In genomic region chr11:65454696-65455456, GRCh38 we compare ENCODE assay signal across 8 cellular contexts. TPM values are rescaled to one million over a fixed set of nuclear protein-coding genes. Genes with fewer than 3 reads are reported as not detected.
A peak's percentile ranks its signal among the peaks of the same experiment; 100 is the strongest.
DNase-seq lines count a peak whose midpoint lies in the region; ATAC-seq, FAIRE-seq and TF ChIP-seq lines count a peak whose summit lies in the region.

No MANE protein-coding gene starts in this region.

- H4K20me1 ChIP-seq in DND-41 (ENCODE audit: insufficient read depth, low read length) (no peaks in the 10 kb centered on the region), SU-DHL-6 (ENCODE audit: low read depth, low read length) (no peaks in the 10 kb centered on the region)

- H3K9me3 ChIP-seq in DND-41 (ENCODE audit: insufficient read depth, low read length, severe bottlenecking) (no peaks in the 10 kb centered on the region), KOPT-K1 (ENCODE audit: insufficient read depth, low read length, poor library complexity, severe bottlenecking) (no peaks in the 10 kb centered on the region), SU-DHL-6 (ENCODE audit: insufficient read depth, low read length) (no peaks in the 10 kb centered on the region), adipocyte (ENCODE audit: control insufficient read depth, low read length) (no peaks in the 10 kb centered on the region)

- H3K4me2 ChIP-seq in DND-41 (ENCODE audit: insufficient read depth, low read length) (peak overlapping the region; percentile 84), SU-DHL-6 (ENCODE audit: low read depth, low read length, poor library complexity, severe bottlenecking) (peak overlapping the region; percentile 92)

- DNase-seq in DND-41, result peak; percentile 80
- DNase-seq in adipocyte (ENCODE audit: low read depth), result peak; percentile 81
- peak; percentile 90 for DNase-seq in left cardiac atrium
- DNase-seq in putamen (ENCODE audit: low spot score), result peak; percentile 88
- DNase-seq in urothelium cell line (ENCODE audit: low spot score), result peak; percentile 94

- FAIRE-seq in urothelium cell line (lab: Jason Lieb, UNC), result no peak

- H2AFZ ChIP-seq in DND-41 (ENCODE audit: low read depth, low read length) (peak overlapping the region; percentile 95), SU-DHL-6 (ENCODE audit: low read depth, low read length, severe bottlenecking) (peak overlapping the region; percentile 69)

- TF ChIP-seq CTCF in DND-41 (IDR thresholded peaks at IDR 0.05; ENCODE audit: borderline replicate concordance, extremely low read depth, low read length, poor library complexity, severe bottlenecking) (peak; percentile 39), SU-DHL-6 (IDR thresholded peaks at IDR 0.05; ENCODE audit: insufficient read depth, low read length, poor library complexity, severe bottlenecking) (peak; percentile 37)

- H3K9me2 ChIP-seq in SU-DHL-6 (replicated peaks; ENCODE audit: insufficient read depth, low read length), result no peaks in the 10 kb centered on the region

- H3K27me3 ChIP-seq in DND-41 (ENCODE audit: insufficient read depth, low read length, poor library complexity) (no peaks in the 10 kb centered on the region), SU-DHL-6 (ENCODE audit: low read length) (no peaks in the 10 kb centered on the region), adipocyte (replicated peaks; ENCODE audit: control insufficient read depth, insufficient read depth, low read length) (no peaks in the 10 kb centered on the region)

- H3K4me3 ChIP-seq in DND-41 (ENCODE audit: low read depth in 1 of 2, low read length in 2 of 2) (peak overlapping the region; percentile 8 to 71), SU-DHL-6 (ENCODE audit: insufficient read depth, low read length, poor library complexity, severe bottlenecking) (peak overlapping the region; percentile 96), adipocyte (ENCODE audit: low read length) (peak overlapping the region; percentile 84)

- intact Hi-C loops in left cardiac atrium (cut with DNase I), result no loop called here

- H3K4me1 ChIP-seq in DND-41 (ENCODE audit: insufficient read depth, low read length) (peaks cover 16% of the 10 kb centered on the region), adipocyte (ENCODE audit: control insufficient read depth, insufficient read depth, low read length) (peaks cover 47% of the 10 kb centered on the region)

- peak overlapping the region; percentile 53 for H3K9ac ChIP-seq in DND-41 (ENCODE audit: low read depth, low read length)
- peak overlapping the region; percentile 95 for H3K9ac ChIP-seq in SU-DHL-6 (ENCODE audit: low read length)
- H3K9ac ChIP-seq in adipocyte (ENCODE audit: low read length), result peak overlapping the region; percentile 97

- H3K79me2 ChIP-seq in DND-41 (ENCODE audit: insufficient read depth, low read length), result peaks cover 5% of the 10 kb centered on the region
- H3K79me2 ChIP-seq in SU-DHL-6 (ENCODE audit: insufficient read depth, low read length), result peaks cover 19% of the 10 kb centered on the region

- peak overlapping the region; percentile 59 for H3K27ac ChIP-seq in DND-41 (ENCODE audit: low read length)
- H3K27ac ChIP-seq in KOPT-K1 (ENCODE audit: low read depth, low read length, poor library complexity, severe bottlenecking), result peak overlapping the region; percentile 33
- H3K27ac ChIP-seq in SU-DHL-6 (ENCODE audit: low read depth, low read length), result peak overlapping the region; percentile 88

- ATAC-seq in DND-41 (ENCODE audit: insufficient read depth, low read depth), result peak; percentile 93
- ATAC-seq in GM21526 (IDR thresholded peaks at IDR 0.05; ENCODE audit: low FRiP score, unreplicated experiment), result peak; percentile 85
- ATAC-seq in left cardiac atrium, result peak; percentile 91 to 96

- peaks cover 22% of the 10 kb centered on the region for H3F3A ChIP-seq in SU-DHL-6 (ENCODE audit: insufficient read depth)

- no peaks in the 10 kb centered on the region for H3K36me3 ChIP-seq in DND-41 (ENCODE audit: insufficient read depth, low read length)
- H3K36me3 ChIP-seq in KOPT-K1 (ENCODE audit: insufficient read depth, low read length), result no peaks in the 10 kb centered on the region
- H3K36me3 ChIP-seq in SU-DHL-6 (ENCODE audit: low read length), result no peaks in the 10 kb centered on the region
- no peaks in the 10 kb centered on the region for H3K36me3 ChIP-seq in adipocyte (ENCODE audit: control insufficient read depth, insufficient read depth, low read length, severe bottlenecking)

RNA-seq across cellular contexts. Expression of gene NEAT1, which starts 32.3 kb away (rescaled TPM):
- 100 to 1,000 TPM; 405 to 657 TPM for total RNA-seq in left cardiac atrium

RNA-seq across cellular contexts. Expression of gene MALAT1, which starts 44.0 kb away (rescaled TPM):
- 1,000 to 10,000 TPM; 4,098 to 7,342 TPM for total RNA-seq in left cardiac atrium

Comparison
In these comparisons a context has a peak if more than half of its experiments do, and no peak if none do; other contexts are left out.
1. Peak in every context shown above with its lines: DNase-seq, ATAC-seq, H3K4me3 ChIP-seq and H3K27ac ChIP-seq.
2. H3K27ac ChIP-seq: peak in every context shown above with its lines; median percentile 88 in SU-DHL-6; 59 in DND-41; 33 in KOPT-K1.
3. H3K4me3 ChIP-seq: peak in every context shown above with its lines; median percentile 96 in SU-DHL-6; 84 in adipocyte; 40 in DND-41.